Comparison of ENCODE assay signal across 8 cellular contexts in genomic region chr13:45119990-45120864, GRCh38. TPM values are rescaled to one million over a fixed set of nuclear protein-coding genes. Genes with fewer than 3 reads are reported as not detected.
A peak's percentile ranks its signal among the peaks of the same experiment; 100 is the strongest.
DNase-seq lines count a peak whose midpoint lies in the region; ATAC-seq and TF ChIP-seq lines count a peak whose summit lies in the region.

Gene GTF2F2, plus strand, starts transcription at chr13:45120510. Its CDS starts 146 bp downstream, at chr13:45120656.

- peaks cover 5% of the 10 kb centered on the region; the same call in 1 of the 2 replicates for H4K20me1 ChIP-seq in OCI-LY7 (ENCODE audit: insufficient read depth, low read length)

- H3K4me3 ChIP-seq in HUES64 (ENCODE audit: low read length), result peak within 1 kb of the TSS; percentile 87
- H3K4me3 ChIP-seq in OCI-LY7 (ENCODE audit: low read depth, low read length, poor library complexity, severe bottlenecking), result peak within 1 kb of the TSS; percentile 80
- H3K4me3 ChIP-seq in epithelial cell of proximal tubule (ENCODE audit: low read depth, low read length), result peak within 1 kb of the TSS; percentile 68
- H3K4me3 ChIP-seq in mucosa of descending colon, result peak within 1 kb of the TSS; percentile 66

- BruUV-seq in OCI-LY7 (replicated peaks; lab: Mats Ljungman, UMichigan), result no TSS peak

- H3K79me2 ChIP-seq in OCI-LY7 (ENCODE audit: insufficient read depth, low read depth, low read length), result peaks cover 43% of the 10 kb centered on the region

- peak within 1 kb of the TSS; percentile 87 for H3K4me2 ChIP-seq in OCI-LY7 (ENCODE audit: low read length)

- intact Hi-C loops in OCI-LY7 (cut with micrococcal nuclease; ENCODE audit: unreplicated experiment), result no loop called here
- intact Hi-C loops in mucosa of descending colon (cut with DNase I, micrococcal nuclease), result no loop called here

- CTCF ChIA-PET in OCI-LY7 (lab: Charles Lee; ENCODE audit: unreplicated experiment), result no interaction called here

- H3K36me3 ChIP-seq in HUES64 (ENCODE audit: insufficient read depth, low read length) (peaks cover 5% of the 10 kb centered on the region), OCI-LY7 (ENCODE audit: insufficient read depth, low read length) (no peaks in the 10 kb centered on the region), mucosa of descending colon (ENCODE audit: low read depth) (no peaks in the 10 kb centered on the region)

- ATAC-seq in GM21515 (IDR thresholded peaks at IDR 0.05; ENCODE audit: unreplicated experiment) (peak; percentile 69), mucosa of descending colon (peak; percentile 97)

- H3K27ac ChIP-seq in HUES64 (ENCODE audit: low read depth, low read length), result peak within 1 kb of the TSS; percentile 93
- H3K27ac ChIP-seq in OCI-LY7 (ENCODE audit: low read depth, low read length, poor library complexity, severe bottlenecking), result peak within 1 kb of the TSS; percentile 39

- 1% methylated on average over 53 of the region's 53 CpGs for WGBS in HUES64

- no peak for TF ChIP-seq CTCF in OCI-LY7 (conservative IDR thresholded peaks at IDR 0.05; ENCODE audit: low read length)
- no peak for TF ChIP-seq CTCF in epithelial cell of proximal tubule (conservative IDR thresholded peaks at IDR 0.05; ENCODE audit: low read depth, low read length)
- no peak for TF ChIP-seq CTCF in mucosa of descending colon (IDR thresholded peaks at IDR 0.05)

- peaks cover 11% of the 10 kb centered on the region for H3K4me1 ChIP-seq in HUES64 (ENCODE audit: insufficient read depth, low read length)
- H3K4me1 ChIP-seq in OCI-LY7 (ENCODE audit: insufficient read depth, low read length, poor library complexity, severe bottlenecking), result peaks cover 14% of the 10 kb centered on the region
- peaks cover 17% of the 10 kb centered on the region for H3K4me1 ChIP-seq in mucosa of descending colon (ENCODE audit: low read depth)

- DNase-seq in D341Med (ENCODE audit: low spot score) (peak; percentile 93), OCI-LY7 (ENCODE audit: low spot score) (peak; percentile 88), epithelial cell of proximal tubule (ENCODE audit: low read depth) (peak; percentile 46), mucosa of descending colon (peak; percentile 89 to 92 (median 92))
- peak; percentile 94 for DNase-seq in activated CD8-positive, alpha-beta memory T cell treated with anti-CD3 and anti-CD28 coated beads, Interleukin-2, amount 50 U/mL, for 48 hours
- peak; percentile 79 to 81 for DNase-seq in stimulated activated CD8-positive, alpha-beta memory T cell treated with anti-CD3 and anti-CD28 coated beads, Interleukin-4, amount 100 ng/mL, for 1 hour (ENCODE audit: low read depth in 2 of 2, low spot score in 1 of 2)

- peak within 1 kb of the TSS; percentile 96 for H2AFZ ChIP-seq in OCI-LY7 (ENCODE audit: low read length)

- no peaks in the 10 kb centered on the region for H3K27me3 ChIP-seq in HUES64 (ENCODE audit: insufficient read depth, low read length)

- H3K9me3 ChIP-seq in HUES64 (ENCODE audit: insufficient read depth, low read depth, low read length) (no peaks in the 10 kb centered on the region), OCI-LY7 (ENCODE audit: low read length) (no peaks in the 10 kb centered on the region), mucosa of descending colon (no peaks in the 10 kb centered on the region)

- POLR2A ChIA-PET in OCI-LY7 (lab: Charles Lee), result interaction anchor here (0.5 to 1.4 kb wide), 6 partner anchors 18 to 221 kb away, joined by 3 to 7 read pairs (median 3); partner anchors contain the start of gene TPT1

- H3K9ac ChIP-seq in HUES64 (ENCODE audit: low read depth, low read length), result peak within 1 kb of the TSS; percentile 92

- H3K9me2 ChIP-seq in OCI-LY7 (ENCODE audit: insufficient read depth, low read length), result no peaks in the 10 kb centered on the region

RNA-seq across cellular contexts. Expression of gene GTF2F2, which starts in this region (rescaled TPM):
- polyA plus RNA-seq in HUES64 (2013, experiment 1 of 2), result 29.2 TPM
- polyA plus RNA-seq in HUES64 (2013, experiment 2 of 2), result 31.4 TPM
- 20.1 and 28.0 TPM in 2 replicates for total RNA-seq in OCI-LY7 (2014; rRNA removed; shearing (Covaris generic))
- total RNA-seq in OCI-LY7 (2022) (22.5 and 25.1 TPM in 2 replicates), epithelial cell of proximal tubule (35.2 and 47.9 TPM in 2 replicates), mucosa of descending colon (10 to 100 TPM; 15.4 to 22.0 (median 15.9) TPM)

Comparison
In these comparisons a context has a peak if more than half of its experiments do, and no peak if none do; other contexts are left out.
1. Peak in every context shown above with its lines: DNase-seq, ATAC-seq, H3K4me3 ChIP-seq and H3K27ac ChIP-seq.